ENCODE assay signal across 8 cellular contexts in the genomic region with DNA sequence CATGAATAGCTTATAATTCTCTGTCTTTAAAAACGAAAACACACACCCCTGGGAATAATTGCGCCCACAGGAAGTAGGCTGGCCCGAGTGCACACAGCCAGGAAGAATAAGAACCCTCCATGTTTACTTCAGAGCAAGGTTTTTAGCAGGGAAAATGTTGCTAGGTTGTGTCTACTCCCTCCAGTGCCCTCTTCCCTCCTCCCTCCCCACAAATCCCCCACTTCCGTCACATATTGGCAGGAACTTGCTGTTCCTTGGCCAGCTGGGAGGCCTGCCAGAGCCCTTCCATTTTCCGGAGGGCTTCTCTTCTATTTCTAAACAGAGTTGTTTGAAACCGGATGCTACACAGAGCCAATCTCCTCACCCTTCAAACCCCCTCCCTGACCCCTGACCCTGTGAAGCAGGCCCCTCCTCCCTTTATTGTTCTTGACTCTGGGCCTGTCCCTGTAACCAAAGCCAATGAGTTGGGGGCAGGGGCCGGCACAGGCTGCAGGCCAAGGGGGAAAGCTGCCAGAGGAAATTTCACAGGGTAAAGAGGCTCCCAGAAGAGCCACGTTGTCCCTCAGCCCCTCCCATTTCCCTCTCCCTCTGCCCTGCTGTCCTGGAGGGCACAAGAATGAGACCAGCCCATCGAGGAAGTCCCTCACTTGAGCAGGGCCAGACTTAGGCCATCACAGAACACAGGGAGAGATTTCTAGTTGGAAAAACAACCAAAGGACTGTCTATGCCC. TPM values are rescaled to one million over a fixed set of nuclear protein-coding genes. Genes with fewer than 3 reads are reported as not detected.
DNase-seq lines count a peak whose midpoint lies in the region; ATAC-seq and TF ChIP-seq lines count a peak whose summit lies in the region.

No MANE protein-coding gene starts in this region.

- H3K36me3 Mint-ChIP-seq in activated naive CD4-positive, alpha-beta T cell treated with anti-CD3 and anti-CD28 coated beads, Interleukin-2, amount 50 U/mL, for 72 hours, result no peaks in the 10 kb centered on the region

- peak overlapping the region; percentile 75 to 77 (median 76) for H3K27ac ChIP-seq in esophagus muscularis mucosa (replicated peaks in 1 of 4)
- H3K27ac ChIP-seq in vagina, result peak overlapping the region; percentile 77

- intact Hi-C loops in esophagus muscularis mucosa (cut with DNase I), result no loop called here
- intact Hi-C loops in vagina (cut with DNase I), result loop anchor here (10.0 kb wide), 1 partner anchor 51 kb away; a partner anchor contains a TSS

- H3K27me3 ChIP-seq in esophagus muscularis mucosa (no peaks in the 10 kb centered on the region), vagina (no peaks in the 10 kb centered on the region)

- no peak for TF ChIP-seq POLR2A in esophagus muscularis mucosa (IDR thresholded peaks at IDR 0.05; ENCODE audit: low read depth)
- TF ChIP-seq POLR2A in vagina (IDR thresholded peaks at IDR 0.05), result no peak

- no peaks in the 10 kb centered on the region for H3K36me3 ChIP-seq in esophagus muscularis mucosa
- no peaks in the 10 kb centered on the region for H3K36me3 ChIP-seq in vagina

- TF ChIP-seq EP300 in esophagus muscularis mucosa (IDR thresholded peaks at IDR 0.05), result no peak

- WGBS in esophagus muscularis mucosa, result 11% methylated on average over 8 of the region's 9 CpGs

- H3K9me3 Mint-ChIP-seq in activated naive CD4-positive, alpha-beta T cell treated with anti-CD3 and anti-CD28 coated beads, Interleukin-2, amount 50 U/mL, for 72 hours, result no peaks in the 10 kb centered on the region

- ATAC-seq in GM18502 (IDR thresholded peaks at IDR 0.05; ENCODE audit: poor library complexity, unreplicated experiment) (no peak), GM21717 (IDR thresholded peaks at IDR 0.05; ENCODE audit: unreplicated experiment) (no peak)
- no peak for ATAC-seq in activated naive CD4-positive, alpha-beta T cell treated with anti-CD3 and anti-CD28 coated beads, Interleukin-2, amount 50 U/mL, for 72 hours

- DNase-seq in COR-L47 (lab: John Stamatoyannopoulos, UW) (peak; percentile 82), NCI-H446 (lab: John Stamatoyannopoulos, UW) (peak; percentile 60 to 89), esophagus muscularis mucosa (ENCODE audit: extremely low spot score) (peak; percentile 94), mucosa of gallbladder (ENCODE audit: low spot score) (peak; percentile 80), vagina (ENCODE audit: extremely low spot score in 2 of 2) (peak in 1 of 2 donors; percentile 92)
- DNase-seq in activated naive CD4-positive, alpha-beta T cell treated with anti-CD3 and anti-CD28 coated beads, Interleukin-2, amount 50 U/mL, for 72 hours (ENCODE audit: low spot score in 2 of 2), result no peak

- peaks cover 35 to 46% (median 42%) of the 10 kb centered on the region in 4 donors for H3K4me1 ChIP-seq in esophagus muscularis mucosa
- peaks cover 40% of the 10 kb centered on the region for H3K4me1 ChIP-seq in vagina

- TF ChIP-seq CTCF in esophagus muscularis mucosa (IDR thresholded peaks at IDR 0.05) (no peak), vagina (IDR thresholded peaks at IDR 0.05) (no peak)

- no peaks in the 10 kb centered on the region for H3K9me3 ChIP-seq in esophagus muscularis mucosa
- H3K9me3 ChIP-seq in vagina, result no peaks in the 10 kb centered on the region

- H3K4me3 ChIP-seq in esophagus muscularis mucosa (peak overlapping the region in 3 of 4 donors; percentile 10 to 14 (median 12)), vagina (peak overlapping the region in 1 of 2 donors; percentile 4)

- H3K27ac Mint-ChIP-seq in activated naive CD4-positive, alpha-beta T cell treated with anti-CD3 and anti-CD28 coated beads, Interleukin-2, amount 50 U/mL, for 72 hours, result no peak overlapping the region

RNA-seq across cellular contexts. Expression of a gene that starts 49.8 kb away (rescaled TPM):
- total RNA-seq in esophagus muscularis mucosa, result 10 to 100 TPM; 12.3 to 20.2 (median 17.5) TPM
- 19.9 TPM for total RNA-seq in mucosa of gallbladder
- 13.0 TPM for total RNA-seq in vagina
- 1 to 10 TPM; 1.0 to 1.2 TPM for total RNA-seq in activated naive CD4-positive, alpha-beta T cell treated with anti-CD3 and anti-CD28 coated beads, Interleukin-2, amount 50 U/mL, for 72 hours

Comparison
In these comparisons a context has a peak if more than half of its experiments do, and no peak if none do; other contexts are left out.
1. DNase-seq: peak in COR-L47 (single experiment), NCI-H446 (2 of 2), esophagus muscularis mucosa (single experiment) and mucosa of gallbladder (single experiment); none in activated naive CD4-positive, alpha-beta T cell treated with anti-CD3 and anti-CD28 coated beads, Interleukin-2, amount 50 U/mL, for 72 hours (0 of 2).